8 cellular contexts compared by ENCODE assay signal in genomic region chr11:827146-827860, GRCh38. TPM values are rescaled to one million over a fixed set of nuclear protein-coding genes. Genes with fewer than 3 reads are reported as not detected.
A peak's percentile ranks its signal among the peaks of the same experiment; 100 is the strongest.
DNase-seq lines count a peak whose midpoint lies in the region; ATAC-seq, FAIRE-seq and TF ChIP-seq lines count a peak whose summit lies in the region.

No MANE protein-coding gene starts in this region.

- CTCF ChIA-PET in AG04450 (lab: Charles Lee), result no interaction called here

- WGBS in psoas muscle, 3 donors, result 4 to 15% (median 6%) methylated on average over 52 to 66 of the region's 66 CpGs

- POLR2A ChIA-PET in AG04450 (lab: Yijun Ruan, JAX), result no interaction called here

- H4K20me1 ChIP-seq in OCI-LY3 (ENCODE audit: insufficient read depth, low read length), result no peaks in the 10 kb centered on the region

- H3K9me3 ChIP-seq in AG04450 (ENCODE audit: control insufficient read depth, insufficient read depth, low read length) (no peaks in the 10 kb centered on the region; the same call in 1 of the 2 replicates), OCI-LY3 (ENCODE audit: insufficient read depth, low read length) (no peaks in the 10 kb centered on the region), psoas muscle (no peaks in the 10 kb centered on the region)

- intact Hi-C loops in psoas muscle (cut with DNase I), result no loop called here

- peak overlapping the region; percentile 7; the same call in 1 of the 2 replicates for H3K4me3 ChIP-seq in AG04450 (ENCODE audit: low read depth, low read length)
- H3K4me3 ChIP-seq in OCI-LY3 (ENCODE audit: low read length), result peak overlapping the region; percentile 81
- peak overlapping the region; percentile 59 for H3K4me3 ChIP-seq in psoas muscle

- H3K4me1 ChIP-seq in OCI-LY3 (ENCODE audit: low read length) (peaks cover 40% of the 10 kb centered on the region), psoas muscle (peaks cover 42% of the 10 kb centered on the region)

- peak overlapping the region; percentile 92 for H3K4me2 ChIP-seq in OCI-LY3 (ENCODE audit: low read length)

- ATAC-seq in esophagus mucosa, result peak; percentile 1
- peak in 2 of 4 donors; percentile 13 to 14 for ATAC-seq in psoas muscle
- no peak for ATAC-seq in HG03159 (IDR thresholded peaks at IDR 0.05; ENCODE audit: unreplicated experiment)

- no peak for DNase-seq in AG04450 (ENCODE audit: low read depth, low spot score)
- DNase-seq in GM19239 (ENCODE audit: insufficient read length, low spot score), result no peak
- no peak for DNase-seq in psoas muscle
- DNase-seq in G401 (ENCODE audit: low spot score), result no peak
- no peak for DNase-seq in NCI-H446 (lab: John Stamatoyannopoulos, UW)

- H2AFZ ChIP-seq in OCI-LY3 (ENCODE audit: low read depth, low read length), result no peak overlapping the region

- TF ChIP-seq CTCF in AG04450 (IDR thresholded peaks at IDR 0.05; ENCODE audit: low read depth, low read length) (no peak), OCI-LY3 (IDR thresholded peaks at IDR 0.05; ENCODE audit: low read depth, low read length) (no peak), psoas muscle (IDR thresholded peaks at IDR 0.05) (no peak)

- H3K9ac ChIP-seq in OCI-LY3 (ENCODE audit: low read length), result peak overlapping the region; percentile 76

- in situ Hi-C loops in G401 (cut with HindIII; ENCODE audit: low sequenced_read_pairs), result no loop called here

- no peak overlapping the region for H3K27ac ChIP-seq in AG04450 (ENCODE audit: low read depth, low read length)
- H3K27ac ChIP-seq in OCI-LY3 (ENCODE audit: low read length), result peak overlapping the region; percentile 51
- H3K27ac ChIP-seq in psoas muscle, result peak overlapping the region; percentile 1

- no peaks in the 10 kb centered on the region for H3K79me2 ChIP-seq in OCI-LY3 (ENCODE audit: low read length)

- H3K36me3 ChIP-seq in OCI-LY3 (replicated peaks; ENCODE audit: low read depth, low read length) (peaks cover 9% of the 10 kb centered on the region), psoas muscle (ENCODE audit: insufficient read depth in 1 of 2, low read depth in 1 of 2) (peaks cover 0 to 34% of the 10 kb centered on the region in 2 donors)

- H3K27me3 ChIP-seq in AG04450 (ENCODE audit: control insufficient read depth, insufficient read depth, low read length) (no peaks in the 10 kb centered on the region), OCI-LY3 (ENCODE audit: low read depth, low read length) (no peaks in the 10 kb centered on the region), psoas muscle (ENCODE audit: insufficient read depth in 3 of 3, low read length in 2 of 3) (peaks cover 0 to 37% (median 13%) of the 10 kb centered on the region in 3 donors)

- peak; percentile 84 for FAIRE-seq in GM19239 (lab: Jason Lieb, UNC)

RNA-seq across cellular contexts. Expression of gene CRACR2B, which starts 0.4 kb away (rescaled TPM):
- 0.26 and 0.36 TPM in 2 replicates for polyA plus RNA-seq in AG04450 (2011; rRNA removed)
- 0.18 TPM in 1 of 2 replicates, not detected in the other for polyA minus RNA-seq in AG04450 (2011; rRNA and poly(A)+ RNA removed)
- 3.3 TPM for total RNA-seq in esophagus mucosa
- total RNA-seq in psoas muscle, result 1 to 10 TPM; 2.4 to 8.9 (median 4.1) TPM
- 1 to 10 TPM; 1.9 to 6.4 (median 2.8) TPM for polyA plus RNA-seq in psoas muscle
- total RNA-seq in G401 (2014; rRNA removed; shearing (Covaris generic)), result 28.3 and 47.8 TPM in 2 replicates

RNA-seq across cellular contexts. Expression of gene CD151, which starts 5.4 kb away (rescaled TPM):
- polyA plus RNA-seq in AG04450 (2011; rRNA removed) (559 and 909 TPM in 2 replicates), psoas muscle (100 to 1,000 TPM; 158 to 358 (median 224) TPM)
- 366 and 557 TPM in 2 replicates for polyA minus RNA-seq in AG04450 (2011; rRNA and poly(A)+ RNA removed)
- total RNA-seq in esophagus mucosa (109 TPM), psoas muscle (100 to 1,000 TPM; 149 to 175 (median 161) TPM)
- 179 and 226 TPM in 2 replicates for total RNA-seq in G401 (2014; rRNA removed; shearing (Covaris generic))

RNA-seq across cellular contexts. Expression of gene PNPLA2, which starts 8.6 kb away (rescaled TPM):
- polyA plus RNA-seq in AG04450 (2011; rRNA removed), result 17.3 and 29.3 TPM in 2 replicates
- polyA minus RNA-seq in AG04450 (2011; rRNA and poly(A)+ RNA removed), result 31.5 and 47.7 TPM in 2 replicates
- total RNA-seq in esophagus mucosa, result 24.5 TPM
- total RNA-seq in psoas muscle, result 100 to 1,000 TPM; 125 to 247 (median 175) TPM
- polyA plus RNA-seq in psoas muscle, result 10 to 100 TPM; 64.8 to 87.9 (median 83.8) TPM
- total RNA-seq in G401 (2014; rRNA removed; shearing (Covaris generic)), result 8.2 and 10.3 TPM in 2 replicates

RNA-seq across cellular contexts. Expression of gene POLR2L, which starts 15.0 kb away (rescaled TPM):
- polyA plus RNA-seq in AG04450 (2011; rRNA removed) (211 and 431 TPM in 2 replicates), psoas muscle (100 to 1,000 TPM; 114 to 178 (median 176) TPM)
- polyA minus RNA-seq in AG04450 (2011; rRNA and poly(A)+ RNA removed), result 61.0 and 70.5 TPM in 2 replicates
- total RNA-seq in esophagus mucosa (177 TPM), psoas muscle (100 to 1,000 TPM; 113 to 205 (median 156) TPM)
- total RNA-seq in G401 (2014; rRNA removed; shearing (Covaris generic)), result 139 and 191 TPM in 2 replicates

RNA-seq across cellular contexts. Expression of gene TSPAN4, which starts 15.3 kb away (rescaled TPM):
- 92.6 and 134 TPM in 2 replicates for polyA plus RNA-seq in AG04450 (2011; rRNA removed)
- 42.0 and 58.6 TPM in 2 replicates for polyA minus RNA-seq in AG04450 (2011; rRNA and poly(A)+ RNA removed)
- total RNA-seq in esophagus mucosa, result 8.4 TPM
- 10 to 100 TPM; 13.9 to 22.1 (median 16.8) TPM for total RNA-seq in psoas muscle
- polyA plus RNA-seq in psoas muscle, result 10 to 100 TPM; 11.4 to 38.5 (median 25.1) TPM
- total RNA-seq in G401 (2014; rRNA removed; shearing (Covaris generic)), result 182 and 224 TPM in 2 replicates

Comparison
In these comparisons a context has a peak if more than half of its experiments do, and no peak if none do; other contexts are left out.
1. H3K4me3 ChIP-seq: peak in every context shown above with its lines; median percentile 81 in OCI-LY3; 59 in psoas muscle; 7 in AG04450.